In the genomic region with DNA sequence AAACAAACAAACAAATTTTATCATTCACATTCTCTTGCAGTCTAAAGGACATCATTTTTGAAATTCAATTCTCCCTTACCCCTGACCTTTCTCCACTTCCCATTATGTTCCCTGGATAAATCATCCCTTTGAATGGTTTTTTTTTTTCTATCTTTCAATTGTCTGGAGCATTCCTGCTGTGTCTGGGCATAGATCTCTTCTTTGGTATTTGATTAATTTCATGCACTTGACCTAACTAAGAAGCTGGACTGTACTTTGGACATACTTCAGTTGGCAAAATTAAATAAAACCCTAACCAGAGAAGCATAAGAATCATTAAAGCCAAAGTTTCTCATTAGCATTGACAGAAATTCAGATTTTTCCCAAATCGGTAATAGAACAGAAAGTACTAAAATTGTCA, we compare ENCODE assay signal across 14 cellular contexts.
DNase-seq lines count a peak whose midpoint lies in the region; FAIRE-seq and TF ChIP-seq lines count a peak whose summit lies in the region.
"Had no signal": no experiment of that assay in that cellular context is flagged by ENCODE, and none has a peak within 500 bp of the region (broad histone marks: within the 10 kb centered on the region; RNA-seq: fewer than 3 reads in every experiment).

No MANE protein-coding gene starts in this region.

- 95% methylated on average over 1 of the region's 1 CpG for whole genome bisulfite sequencing in hepatocyte (ENCODE audit: low lambda C conversion rate, missing lambda C conversion rate)

- in situ Hi-C loops in astrocyte of the spinal cord (cut with HindIII; ENCODE audit: low sequenced_read_pairs) (no loop called here), HAP-1 (cut with MboI; ENCODE audit: low sequenced_read_pairs) (no loop called here)

- no peaks in the 10 kb centered on the region for H3K36me3 Mint-ChIP-seq in nephron (ENCODE audit: low read depth)
- no peaks in the 10 kb centered on the region for H3K36me3 Mint-ChIP-seq in glutamatergic neuron (ENCODE audit: unreplicated experiment)
- H3K36me3 Mint-ChIP-seq: CD14-positive monocyte; CD8-positive, alpha-beta T cell had no signal

- DNase-seq in astrocyte of the spinal cord (ENCODE audit: low read depth, low spot score) (peak; percentile 38), NK-92 (lab: John Stamatoyannopoulos, UW; ENCODE audit: unreplicated experiment) (no peak), HAP-1 (ENCODE audit: low spot score in 2 of 2) (no peak), glutamatergic neuron (no peak), hepatocyte (ENCODE audit: low spot score) (no peak)
- DNase-seq: Caco-2; CD8-positive, alpha-beta T cell; GF-D8 had no signal

- no peak for TF ChIP-seq CTCF in astrocyte of the spinal cord (IDR thresholded peaks at IDR 0.05; ENCODE audit: low read depth, low read length)
- no peak for TF ChIP-seq CTCF in nephron (IDR thresholded peaks at IDR 0.05; ENCODE audit: unreplicated experiment in 3 of 3)
- TF ChIP-seq CTCF in glutamatergic neuron (IDR thresholded peaks at IDR 0.05; ENCODE audit: partially characterized antibody, unreplicated experiment) = no peak
- TF ChIP-seq CTCF in hepatocyte (IDR thresholded peaks at IDR 0.05; ENCODE audit: poor library complexity) = no peak

- H3K4me1 Mint-ChIP-seq in nephron (peaks cover 32% of the 10 kb centered on the region), glutamatergic neuron (ENCODE audit: low read depth, unreplicated experiment) (no peaks in the 10 kb centered on the region)
- H3K4me1 Mint-ChIP-seq: CD14-positive monocyte had no signal

- H3K9me3 ChIP-seq in HAP-1 (no peaks in the 10 kb centered on the region; the same call in 1 of the 2 replicates), hepatocyte (ENCODE audit: low read depth) (no peaks in the 10 kb centered on the region)
- H3K9me3 ChIP-seq: Caco-2 had no signal

- H3K4me3 ChIP-seq in astrocyte of the spinal cord (ENCODE audit: low read depth, low read length) = no peak overlapping the region
- no peak overlapping the region for H3K4me3 ChIP-seq in HAP-1
- no peak overlapping the region for H3K4me3 ChIP-seq in hepatocyte

- H3K36me3 ChIP-seq in HAP-1 (replicated peaks) (no peaks in the 10 kb centered on the region), hepatocyte (replicated peaks; ENCODE audit: insufficient read depth, low read depth) (no peaks in the 10 kb centered on the region)

- H3K4me3 Mint-ChIP-seq in nephron = no peak overlapping the region
- no peak overlapping the region for H3K4me3 Mint-ChIP-seq in glutamatergic neuron (ENCODE audit: unreplicated experiment)
- H3K4me3 Mint-ChIP-seq: CD14-positive monocyte; CD8-positive, alpha-beta T cell had no signal

- H3K9me2 ChIP-seq in hepatocyte (replicated peaks; ENCODE audit: insufficient read depth) = no peaks in the 10 kb centered on the region

- H3K27ac Mint-ChIP-seq in nephron = peak overlapping the region; percentile 57
- H3K27ac Mint-ChIP-seq in glutamatergic neuron (ENCODE audit: unreplicated experiment) = no peak overlapping the region
- H3K27ac Mint-ChIP-seq: CD14-positive monocyte; CD8-positive, alpha-beta T cell had no signal

- TF ChIP-seq RAD21 in Ishikawa (IDR thresholded peaks at IDR 0.05; ENCODE audit: low read depth) = no peak

- peak; percentile 58; the same call in 1 of the 2 replicates for TF ChIP-seq EP300 in Ishikawa (IDR thresholded peaks at IDR 0.05; ENCODE audit: borderline replicate concordance)

- H3K9me3 Mint-ChIP-seq in nephron (peaks cover 3% of the 10 kb centered on the region), glutamatergic neuron (ENCODE audit: unreplicated experiment) (no peaks in the 10 kb centered on the region)

- no peaks in the 10 kb centered on the region for H4K20me1 ChIP-seq in hepatocyte (ENCODE audit: insufficient read depth, poor library complexity, severe bottlenecking)

- no peaks in the 10 kb centered on the region for H3K27me3 Mint-ChIP-seq in nephron (ENCODE audit: low read depth)
- no peaks in the 10 kb centered on the region for H3K27me3 Mint-ChIP-seq in glutamatergic neuron (ENCODE audit: unreplicated experiment)

- H2AFZ ChIP-seq in hepatocyte = no peak overlapping the region

- no peak overlapping the region for H3K4me2 ChIP-seq in hepatocyte

- H3K27me3 ChIP-seq in HAP-1 (ENCODE audit: low read depth) = no peaks in the 10 kb centered on the region
- H3K27me3 ChIP-seq in hepatocyte = no peaks in the 10 kb centered on the region

- H3K4me1 ChIP-seq in HAP-1 = no peaks in the 10 kb centered on the region
- no peaks in the 10 kb centered on the region for H3K4me1 ChIP-seq in hepatocyte (ENCODE audit: insufficient read depth)
- H3K4me1 ChIP-seq: Caco-2 had no signal

- H3K79me2 ChIP-seq in hepatocyte = no peaks in the 10 kb centered on the region

- no peak overlapping the region for H3K27ac ChIP-seq in hepatocyte
- H3K27ac ChIP-seq: 22Rv1, HL-60 had no signal

- peak; percentile 22 for FAIRE-seq in TTC549 (lab: Jason Lieb, UNC)

TF ChIP-seq in Ishikawa, 13 proteins besides CTCF, POLR2A, EP300 and RAD21:
- 0 out of 2 replicates have a peak, but pooled peaks have one; percentile 41 for TF ChIP-seq FOXM1 (IDR thresholded peaks at IDR 0.05; ENCODE audit: borderline replicate concordance, low read depth)
- TF ChIP-seq CEBPB (IDR thresholded peaks at IDR 0.05) = no peak
- no peak for TF ChIP-seq CREB1 (IDR thresholded peaks at IDR 0.05; ENCODE audit: low read depth)
- TF ChIP-seq, protein P1, sequence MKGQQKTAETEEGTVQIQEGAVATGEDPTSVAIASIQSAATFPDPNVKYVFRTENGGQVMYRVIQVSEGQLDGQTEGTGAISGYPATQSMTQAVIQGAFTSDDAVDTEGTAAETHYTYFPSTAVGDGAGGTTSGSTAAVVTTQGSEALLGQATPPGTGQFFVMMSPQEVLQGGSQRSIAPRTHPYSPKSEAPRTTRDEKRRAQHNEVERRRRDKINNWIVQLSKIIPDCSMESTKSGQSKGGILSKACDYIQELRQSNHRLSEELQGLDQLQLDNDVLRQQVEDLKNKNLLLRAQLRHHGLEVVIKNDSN (IDR thresholded peaks at IDR 0.05) = no peak
- TF ChIP-seq TAF1 (IDR thresholded peaks at IDR 0.05; ENCODE audit: low read depth) = no peak
- TF ChIP-seq EGR1 (IDR thresholded peaks at IDR 0.05) = no peak
- no peak for TF ChIP-seq ZBTB7A (IDR thresholded peaks at IDR 0.05; ENCODE audit: low read depth)
- TF ChIP-seq, protein P2, sequence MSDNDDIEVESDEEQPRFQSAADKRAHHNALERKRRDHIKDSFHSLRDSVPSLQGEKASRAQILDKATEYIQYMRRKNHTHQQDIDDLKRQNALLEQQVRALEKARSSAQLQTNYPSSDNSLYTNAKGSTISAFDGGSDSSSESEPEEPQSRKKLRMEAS (IDR thresholded peaks at IDR 0.05) = no peak
- TF ChIP-seq NFIC (IDR thresholded peaks at IDR 0.05) = peak; percentile 76
- no peak for TF ChIP-seq REST (IDR thresholded peaks at IDR 0.05; ENCODE audit: low read depth)
- TF ChIP-seq TEAD4 (IDR thresholded peaks at IDR 0.05) = peak; percentile 58; the same call in 1 of the 2 replicates
- TF ChIP-seq TCF12 (IDR thresholded peaks at IDR 0.05; ENCODE audit: low read depth) = peak; percentile 52; the same call in 1 of the 2 replicates
- no peak for TF ChIP-seq YY1 (IDR thresholded peaks at IDR 0.05; ENCODE audit: low read depth)
TF ChIP-seq in Ishikawa: peak in this region for 4.
